8 cellular contexts compared by ENCODE assay signal in genomic region chr7:136405931-136406777, GRCh38.
DNase-seq lines count a peak whose midpoint lies in the region; ATAC-seq lines count a peak whose summit lies in the region.

No MANE protein-coding gene starts in this region.

- no peaks in the 10 kb centered on the region for H3K9me3 ChIP-seq in adipocyte (ENCODE audit: control insufficient read depth, low read length)
- H3K9me3 ChIP-seq in right cardiac atrium (ENCODE audit: control insufficient read depth, low read length), result no peaks in the 10 kb centered on the region

- intact Hi-C loops in right cardiac atrium (cut with DNase I), result loop anchor here in 2 of 4 donors (10.0 kb wide), 2 partner anchors 689 to 1189 kb away; no protein-coding TSS in a partner anchor

- H3K4me3 ChIP-seq in adipocyte (ENCODE audit: low read length), result no peak overlapping the region
- H3K4me3 ChIP-seq in right cardiac atrium (ENCODE audit: low read length), result no peak overlapping the region

- no peak overlapping the region for H3K9ac ChIP-seq in adipocyte (ENCODE audit: low read length)

- DNase-seq in ELR (ENCODE audit: low read depth), result peak; percentile 60
- DNase-seq in NCI-H2196 treated with DMSO at 0.1 percent for 48 hours (lab: John Stamatoyannopoulos, UW; ENCODE audit: unreplicated experiment), result peak; percentile 19
- peak; percentile 83 for DNase-seq in adipocyte (ENCODE audit: low read depth)
- peak in 2 of 3 donors; percentile 21 to 32 for DNase-seq in right cardiac atrium
- DNase-seq in retina, result peak; percentile 74
- DNase-seq in effector CD8-positive, alpha-beta T cell (lab: John Stamatoyannopoulos, UW), result no peak

- ATAC-seq in GM19438 (IDR thresholded peaks at IDR 0.05; ENCODE audit: low read depth, unreplicated experiment) (peak; percentile 92), HG03378 (IDR thresholded peaks at IDR 0.05; ENCODE audit: unreplicated experiment) (peak; percentile 99), right cardiac atrium (peak; percentile 67 to 73)

- 26% methylated on average over 17 of the region's 17 CpGs for WGBS in right cardiac atrium

- no peaks in the 10 kb centered on the region for H3K36me3 ChIP-seq in adipocyte (ENCODE audit: control insufficient read depth, insufficient read depth, low read length, severe bottlenecking)

- H3K27me3 ChIP-seq in adipocyte (replicated peaks; ENCODE audit: control insufficient read depth, insufficient read depth, low read length) (peaks cover 8% of the 10 kb centered on the region), right cardiac atrium (ENCODE audit: control insufficient read depth, insufficient read depth) (no peaks in the 10 kb centered on the region)

- no peak overlapping the region for H3K27ac ChIP-seq in right cardiac atrium (ENCODE audit: low read length)

- H3K4me1 ChIP-seq in adipocyte (ENCODE audit: control insufficient read depth, insufficient read depth, low read length) (no peaks in the 10 kb centered on the region), right cardiac atrium (ENCODE audit: control insufficient read depth, insufficient read depth, low read length) (no peaks in the 10 kb centered on the region)
